Comparison of ENCODE assay signal across 19 cellular contexts in genomic region chr1:114328505-114328904, GRCh38.
"Had no signal": no experiment of that assay in that cellular context is flagged by ENCODE, and none has a peak within 500 bp of the region (broad histone marks: within the 10 kb centered on the region; RNA-seq: fewer than 3 reads in every experiment).

No MANE protein-coding gene starts in this region.

- H3K4me3 Mint-ChIP-seq: activated CD4-positive, alpha-beta T cell treated with anti-CD3 and anti-CD28 coated beads, Interleukin-2, amount 10 ng/mL, durations not matched to agents 7 days and 5 days; activated naive CD8-positive, alpha-beta T cell; activated T-cell treated with anti-CD3 and anti-CD28 coated beads, Interleukin-2, amount 50 U/mL, for 24 hours; activated T-helper 17 cell treated with anti-CD3 and anti-CD28 coated beads, Interleukin-2, amount 50 U/mL, for 72 hours; naive B cell; neural crest cell; type B pancreatic cell had no signal

- ATAC-seq: activated T-helper 17 cell treated with anti-CD3 and anti-CD28 coated beads, Interleukin-2, amount 50 U/mL, for 72 hours; left lobe of liver; lower lobe of right lung; mucosa of descending colon; right lobe of liver had no signal

- H3K27me3 ChIP-seq: adrenal gland, right lobe of liver had no signal

- H3K27ac ChIP-seq: adrenal gland, lower lobe of right lung, right lobe of liver, skin epidermis had no signal

- H3K36me3 Mint-ChIP-seq: activated naive CD8-positive, alpha-beta T cell; naive B cell; type B pancreatic cell had no signal

- H3K9me3 Mint-ChIP-seq: activated CD4-positive, alpha-beta T cell treated with anti-CD3 and anti-CD28 coated beads, Interleukin-2, amount 10 ng/mL, durations not matched to agents 7 days and 5 days; activated T-cell treated with anti-CD3 and anti-CD28 coated beads, Interleukin-2, amount 50 U/mL, for 24 hours; activated T-helper 17 cell treated with anti-CD3 and anti-CD28 coated beads, Interleukin-2, amount 50 U/mL, for 72 hours; naive B cell; type B pancreatic cell had no signal

- H3K4me1 Mint-ChIP-seq: naive B cell, neural crest cell had no signal

- H3K4me1 ChIP-seq: adrenal gland, lower lobe of right lung, right lobe of liver had no signal

- H3K36me3 ChIP-seq: adrenal gland, lower lobe of right lung, right lobe of liver had no signal

- H3K27ac Mint-ChIP-seq: activated CD4-positive, alpha-beta T cell treated with anti-CD3 and anti-CD28 coated beads, Interleukin-2, amount 10 ng/mL, durations not matched to agents 7 days and 5 days; activated T-cell treated with anti-CD3 and anti-CD28 coated beads, Interleukin-2, amount 50 U/mL, for 24 hours; activated T-helper 17 cell treated with anti-CD3 and anti-CD28 coated beads, Interleukin-2, amount 50 U/mL, for 72 hours; naive B cell; type B pancreatic cell had no signal

- H3K4me3 ChIP-seq: adrenal gland, lower lobe of right lung, mucosa of descending colon, right lobe of liver, skin epidermis had no signal

- DNase-seq: activated CD4-positive, alpha-beta T cell treated with anti-CD3 and anti-CD28 coated beads, Interleukin-2, amount 10 ng/mL, durations not matched to agents 7 days and 5 days; activated T-cell treated with anti-CD3 and anti-CD28 coated beads, Interleukin-2, amount 50 U/mL, for 24 hours; adrenal gland; central memory CD4-positive, alpha-beta T cell; effector memory CD4-positive, alpha-beta T cell; foreskin melanocyte; immature natural killer cell; lower lobe of right lung; mesendoderm; mucosa of descending colon; naive B cell; right lobe of liver; stimulated activated CD4-positive, alpha-beta T cell treated with anti-CD3 and anti-CD28 coated beads, Interleukin-1b, Interleukin-23, amount 100 ng/mL, for 48 hours had no signal

- H3K9me3 ChIP-seq: adrenal gland, lower lobe of right lung, mucosa of descending colon, right lobe of liver had no signal
